In the genomic region with DNA sequence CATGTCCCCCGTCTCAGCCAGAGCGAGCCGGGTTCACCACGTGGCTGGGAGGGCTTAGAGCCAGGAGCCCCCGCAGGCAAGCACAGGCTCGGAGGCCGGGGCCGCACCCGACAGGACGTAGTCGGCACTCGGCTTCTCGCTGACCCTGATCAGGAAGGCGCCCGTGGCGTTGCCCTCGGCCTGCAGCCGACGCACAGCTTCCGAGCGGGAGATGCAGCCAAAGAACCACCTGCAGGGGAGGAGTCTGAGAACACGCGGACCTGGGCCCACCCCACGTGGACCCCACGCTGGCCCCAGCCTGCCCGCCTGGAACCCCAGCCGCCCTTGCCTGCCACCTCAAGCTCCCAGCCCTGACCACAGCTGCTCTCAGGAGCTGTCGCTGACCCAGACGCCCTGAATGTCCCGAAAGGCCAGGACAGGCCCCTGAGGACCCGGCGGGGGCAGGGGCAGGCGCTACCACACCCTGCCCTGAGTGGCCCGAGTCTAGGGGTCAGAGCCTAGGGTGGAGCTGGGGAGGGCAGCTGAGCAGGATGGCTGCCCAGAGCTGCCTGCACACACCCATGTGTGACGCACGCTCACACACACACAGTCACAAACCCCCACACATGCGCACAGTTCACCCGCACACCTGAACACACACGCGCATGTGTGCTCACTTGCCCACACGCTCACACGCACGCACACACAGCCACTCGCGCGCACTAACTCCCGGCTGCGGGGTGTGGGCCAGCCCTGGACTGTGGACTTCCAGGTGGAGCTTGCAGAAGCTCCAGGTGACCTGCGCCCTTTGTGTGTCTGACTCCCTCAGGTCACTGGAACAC, we compare ENCODE assay signal across 1 cellular context.
TF ChIP-seq lines count a peak whose summit lies in the region.

No MANE protein-coding gene starts in this region.

TF ChIP-seq in K562, 482 proteins besides CTCF, POLR2A, EP300 and RAD21 (continues in another document):
- no peak for TF ChIP-seq BDP1 (IDR thresholded peaks at IDR 0.05; ENCODE audit: insufficient read depth, insufficient read length)
- TF ChIP-seq ZFPM2 (CRISPR knock-in tag; IDR thresholded peaks at IDR 0.05): no peak
- TF ChIP-seq ZNF174 (CRISPR knock-in tag; IDR thresholded peaks at IDR 0.05): no peak
- no peak for TF ChIP-seq ATF1 (CRISPR knock-in tag; IDR thresholded peaks at IDR 0.05)
- no peak for TF ChIP-seq ATF1 (tag; IDR thresholded peaks at IDR 0.05)
- TF ChIP-seq, protein P1, sequence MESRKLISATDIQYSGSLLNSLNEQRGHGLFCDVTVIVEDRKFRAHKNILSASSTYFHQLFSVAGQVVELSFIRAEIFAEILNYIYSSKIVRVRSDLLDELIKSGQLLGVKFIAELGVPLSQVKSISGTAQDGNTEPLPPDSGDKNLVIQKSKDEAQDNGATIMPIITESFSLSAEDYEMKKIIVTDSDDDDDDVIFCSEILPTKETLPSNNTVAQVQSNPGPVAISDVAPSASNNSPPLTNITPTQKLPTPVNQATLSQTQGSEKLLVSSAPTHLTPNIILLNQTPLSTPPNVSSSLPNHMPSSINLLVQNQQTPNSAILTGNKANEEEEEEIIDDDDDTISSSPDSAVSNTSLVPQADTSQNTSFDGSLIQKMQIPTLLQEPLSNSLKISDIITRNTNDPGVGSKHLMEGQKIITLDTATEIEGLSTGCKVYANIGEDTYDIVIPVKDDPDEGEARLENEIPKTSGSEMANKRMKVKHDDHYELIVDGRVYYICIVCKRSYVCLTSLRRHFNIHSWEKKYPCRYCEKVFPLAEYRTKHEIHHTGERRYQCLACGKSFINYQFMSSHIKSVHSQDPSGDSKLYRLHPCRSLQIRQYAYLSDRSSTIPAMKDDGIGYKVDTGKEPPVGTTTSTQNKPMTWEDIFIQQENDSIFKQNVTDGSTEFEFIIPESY (CRISPR knock-in tag; IDR thresholded peaks at IDR 0.05): peak; percentile 87
- TF ChIP-seq ZNF584 (CRISPR knock-in tag; IDR thresholded peaks at IDR 0.05; ENCODE audit: low read depth): no peak
- TF ChIP-seq CBFB (CRISPR knock-in tag; IDR thresholded peaks at IDR 0.05): 0 out of 2 replicates have a peak, but pooled peaks have one; percentile 76
- TF ChIP-seq, protein P2, sequence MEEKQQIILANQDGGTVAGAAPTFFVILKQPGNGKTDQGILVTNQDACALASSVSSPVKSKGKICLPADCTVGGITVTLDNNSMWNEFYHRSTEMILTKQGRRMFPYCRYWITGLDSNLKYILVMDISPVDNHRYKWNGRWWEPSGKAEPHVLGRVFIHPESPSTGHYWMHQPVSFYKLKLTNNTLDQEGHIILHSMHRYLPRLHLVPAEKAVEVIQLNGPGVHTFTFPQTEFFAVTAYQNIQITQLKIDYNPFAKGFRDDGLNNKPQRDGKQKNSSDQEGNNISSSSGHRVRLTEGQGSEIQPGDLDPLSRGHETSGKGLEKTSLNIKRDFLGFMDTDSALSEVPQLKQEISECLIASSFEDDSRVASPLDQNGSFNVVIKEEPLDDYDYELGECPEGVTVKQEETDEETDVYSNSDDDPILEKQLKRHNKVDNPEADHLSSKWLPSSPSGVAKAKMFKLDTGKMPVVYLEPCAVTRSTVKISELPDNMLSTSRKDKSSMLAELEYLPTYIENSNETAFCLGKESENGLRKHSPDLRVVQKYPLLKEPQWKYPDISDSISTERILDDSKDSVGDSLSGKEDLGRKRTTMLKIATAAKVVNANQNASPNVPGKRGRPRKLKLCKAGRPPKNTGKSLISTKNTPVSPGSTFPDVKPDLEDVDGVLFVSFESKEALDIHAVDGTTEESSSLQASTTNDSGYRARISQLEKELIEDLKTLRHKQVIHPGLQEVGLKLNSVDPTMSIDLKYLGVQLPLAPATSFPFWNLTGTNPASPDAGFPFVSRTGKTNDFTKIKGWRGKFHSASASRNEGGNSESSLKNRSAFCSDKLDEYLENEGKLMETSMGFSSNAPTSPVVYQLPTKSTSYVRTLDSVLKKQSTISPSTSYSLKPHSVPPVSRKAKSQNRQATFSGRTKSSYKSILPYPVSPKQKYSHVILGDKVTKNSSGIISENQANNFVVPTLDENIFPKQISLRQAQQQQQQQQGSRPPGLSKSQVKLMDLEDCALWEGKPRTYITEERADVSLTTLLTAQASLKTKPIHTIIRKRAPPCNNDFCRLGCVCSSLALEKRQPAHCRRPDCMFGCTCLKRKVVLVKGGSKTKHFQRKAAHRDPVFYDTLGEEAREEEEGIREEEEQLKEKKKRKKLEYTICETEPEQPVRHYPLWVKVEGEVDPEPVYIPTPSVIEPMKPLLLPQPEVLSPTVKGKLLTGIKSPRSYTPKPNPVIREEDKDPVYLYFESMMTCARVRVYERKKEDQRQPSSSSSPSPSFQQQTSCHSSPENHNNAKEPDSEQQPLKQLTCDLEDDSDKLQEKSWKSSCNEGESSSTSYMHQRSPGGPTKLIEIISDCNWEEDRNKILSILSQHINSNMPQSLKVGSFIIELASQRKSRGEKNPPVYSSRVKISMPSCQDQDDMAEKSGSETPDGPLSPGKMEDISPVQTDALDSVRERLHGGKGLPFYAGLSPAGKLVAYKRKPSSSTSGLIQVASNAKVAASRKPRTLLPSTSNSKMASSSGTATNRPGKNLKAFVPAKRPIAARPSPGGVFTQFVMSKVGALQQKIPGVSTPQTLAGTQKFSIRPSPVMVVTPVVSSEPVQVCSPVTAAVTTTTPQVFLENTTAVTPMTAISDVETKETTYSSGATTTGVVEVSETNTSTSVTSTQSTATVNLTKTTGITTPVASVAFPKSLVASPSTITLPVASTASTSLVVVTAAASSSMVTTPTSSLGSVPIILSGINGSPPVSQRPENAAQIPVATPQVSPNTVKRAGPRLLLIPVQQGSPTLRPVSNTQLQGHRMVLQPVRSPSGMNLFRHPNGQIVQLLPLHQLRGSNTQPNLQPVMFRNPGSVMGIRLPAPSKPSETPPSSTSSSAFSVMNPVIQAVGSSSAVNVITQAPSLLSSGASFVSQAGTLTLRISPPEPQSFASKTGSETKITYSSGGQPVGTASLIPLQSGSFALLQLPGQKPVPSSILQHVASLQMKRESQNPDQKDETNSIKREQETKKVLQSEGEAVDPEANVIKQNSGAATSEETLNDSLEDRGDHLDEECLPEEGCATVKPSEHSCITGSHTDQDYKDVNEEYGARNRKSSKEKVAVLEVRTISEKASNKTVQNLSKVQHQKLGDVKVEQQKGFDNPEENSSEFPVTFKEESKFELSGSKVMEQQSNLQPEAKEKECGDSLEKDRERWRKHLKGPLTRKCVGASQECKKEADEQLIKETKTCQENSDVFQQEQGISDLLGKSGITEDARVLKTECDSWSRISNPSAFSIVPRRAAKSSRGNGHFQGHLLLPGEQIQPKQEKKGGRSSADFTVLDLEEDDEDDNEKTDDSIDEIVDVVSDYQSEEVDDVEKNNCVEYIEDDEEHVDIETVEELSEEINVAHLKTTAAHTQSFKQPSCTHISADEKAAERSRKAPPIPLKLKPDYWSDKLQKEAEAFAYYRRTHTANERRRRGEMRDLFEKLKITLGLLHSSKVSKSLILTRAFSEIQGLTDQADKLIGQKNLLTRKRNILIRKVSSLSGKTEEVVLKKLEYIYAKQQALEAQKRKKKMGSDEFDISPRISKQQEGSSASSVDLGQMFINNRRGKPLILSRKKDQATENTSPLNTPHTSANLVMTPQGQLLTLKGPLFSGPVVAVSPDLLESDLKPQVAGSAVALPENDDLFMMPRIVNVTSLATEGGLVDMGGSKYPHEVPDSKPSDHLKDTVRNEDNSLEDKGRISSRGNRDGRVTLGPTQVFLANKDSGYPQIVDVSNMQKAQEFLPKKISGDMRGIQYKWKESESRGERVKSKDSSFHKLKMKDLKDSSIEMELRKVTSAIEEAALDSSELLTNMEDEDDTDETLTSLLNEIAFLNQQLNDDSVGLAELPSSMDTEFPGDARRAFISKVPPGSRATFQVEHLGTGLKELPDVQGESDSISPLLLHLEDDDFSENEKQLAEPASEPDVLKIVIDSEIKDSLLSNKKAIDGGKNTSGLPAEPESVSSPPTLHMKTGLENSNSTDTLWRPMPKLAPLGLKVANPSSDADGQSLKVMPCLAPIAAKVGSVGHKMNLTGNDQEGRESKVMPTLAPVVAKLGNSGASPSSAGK (IDR thresholded peaks at IDR 0.05): peak; percentile 79
- no peak for TF ChIP-seq CREB1 (IDR thresholded peaks at IDR 0.05)
- TF ChIP-seq CREB1 (CRISPR knock-in tag; IDR thresholded peaks at IDR 0.05): peak; percentile 52
- TF ChIP-seq SIRT6 (IDR thresholded peaks at IDR 0.05; ENCODE audit: low read depth, low read length): no peak
- TF ChIP-seq, protein P3, sequence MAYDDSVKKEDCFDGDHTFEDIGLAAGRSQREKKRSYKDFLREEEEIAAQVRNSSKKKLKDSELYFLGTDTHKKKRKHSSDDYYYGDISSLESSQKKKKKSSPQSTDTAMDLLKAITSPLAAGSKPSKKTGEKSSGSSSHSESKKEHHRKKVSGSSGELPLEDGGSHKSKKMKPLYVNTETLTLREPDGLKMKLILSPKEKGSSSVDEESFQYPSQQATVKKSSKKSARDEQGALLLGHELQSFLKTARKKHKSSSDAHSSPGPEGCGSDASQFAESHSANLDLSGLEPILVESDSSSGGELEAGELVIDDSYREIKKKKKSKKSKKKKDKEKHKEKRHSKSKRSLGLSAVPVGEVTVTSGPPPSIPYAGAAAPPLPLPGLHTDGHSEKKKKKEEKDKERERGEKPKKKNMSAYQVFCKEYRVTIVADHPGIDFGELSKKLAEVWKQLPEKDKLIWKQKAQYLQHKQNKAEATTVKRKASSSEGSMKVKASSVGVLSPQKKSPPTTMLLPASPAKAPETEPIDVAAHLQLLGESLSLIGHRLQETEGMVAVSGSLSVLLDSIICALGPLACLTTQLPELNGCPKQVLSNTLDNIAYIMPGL (CRISPR knock-in tag; IDR thresholded peaks at IDR 0.05): 0 out of 2 replicates have a peak, but pooled peaks have one; percentile 44
- TF ChIP-seq ZNF764 (CRISPR knock-in tag; IDR thresholded peaks at IDR 0.05; ENCODE audit: low read depth): no peak
- TF ChIP-seq CBX5 (IDR thresholded peaks at IDR 0.05; ENCODE audit: borderline replicate concordance, low read depth): no peak
- TF ChIP-seq, protein P4, sequence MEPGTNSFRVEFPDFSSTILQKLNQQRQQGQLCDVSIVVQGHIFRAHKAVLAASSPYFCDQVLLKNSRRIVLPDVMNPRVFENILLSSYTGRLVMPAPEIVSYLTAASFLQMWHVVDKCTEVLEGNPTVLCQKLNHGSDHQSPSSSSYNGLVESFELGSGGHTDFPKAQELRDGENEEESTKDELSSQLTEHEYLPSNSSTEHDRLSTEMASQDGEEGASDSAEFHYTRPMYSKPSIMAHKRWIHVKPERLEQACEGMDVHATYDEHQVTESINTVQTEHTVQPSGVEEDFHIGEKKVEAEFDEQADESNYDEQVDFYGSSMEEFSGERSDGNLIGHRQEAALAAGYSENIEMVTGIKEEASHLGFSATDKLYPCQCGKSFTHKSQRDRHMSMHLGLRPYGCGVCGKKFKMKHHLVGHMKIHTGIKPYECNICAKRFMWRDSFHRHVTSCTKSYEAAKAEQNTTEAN (CRISPR knock-in tag; IDR thresholded peaks at IDR 0.05): 0 out of 2 replicates have a peak, but pooled peaks have one; percentile 71
- TF ChIP-seq, protein P5, sequence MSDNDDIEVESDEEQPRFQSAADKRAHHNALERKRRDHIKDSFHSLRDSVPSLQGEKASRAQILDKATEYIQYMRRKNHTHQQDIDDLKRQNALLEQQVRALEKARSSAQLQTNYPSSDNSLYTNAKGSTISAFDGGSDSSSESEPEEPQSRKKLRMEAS (CRISPR knock-in tag; IDR thresholded peaks at IDR 0.05): peak; percentile 94
- TF ChIP-seq ZNF282 (CRISPR knock-in tag; IDR thresholded peaks at IDR 0.05): peak; percentile 45; the same call in 1 of the 2 replicates
- TF ChIP-seq FOXK1 (CRISPR knock-in tag; IDR thresholded peaks at IDR 0.05; ENCODE audit: borderline replicate concordance): peak; percentile 84
- TF ChIP-seq, protein P6, sequence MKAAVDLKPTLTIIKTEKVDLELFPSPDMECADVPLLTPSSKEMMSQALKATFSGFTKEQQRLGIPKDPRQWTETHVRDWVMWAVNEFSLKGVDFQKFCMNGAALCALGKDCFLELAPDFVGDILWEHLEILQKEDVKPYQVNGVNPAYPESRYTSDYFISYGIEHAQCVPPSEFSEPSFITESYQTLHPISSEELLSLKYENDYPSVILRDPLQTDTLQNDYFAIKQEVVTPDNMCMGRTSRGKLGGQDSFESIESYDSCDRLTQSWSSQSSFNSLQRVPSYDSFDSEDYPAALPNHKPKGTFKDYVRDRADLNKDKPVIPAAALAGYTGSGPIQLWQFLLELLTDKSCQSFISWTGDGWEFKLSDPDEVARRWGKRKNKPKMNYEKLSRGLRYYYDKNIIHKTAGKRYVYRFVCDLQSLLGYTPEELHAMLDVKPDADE (conservative IDR thresholded peaks at IDR 0.05; ENCODE audit: control insufficient read depth, low read depth, low read length): no peak
- TF ChIP-seq, protein P7, sequence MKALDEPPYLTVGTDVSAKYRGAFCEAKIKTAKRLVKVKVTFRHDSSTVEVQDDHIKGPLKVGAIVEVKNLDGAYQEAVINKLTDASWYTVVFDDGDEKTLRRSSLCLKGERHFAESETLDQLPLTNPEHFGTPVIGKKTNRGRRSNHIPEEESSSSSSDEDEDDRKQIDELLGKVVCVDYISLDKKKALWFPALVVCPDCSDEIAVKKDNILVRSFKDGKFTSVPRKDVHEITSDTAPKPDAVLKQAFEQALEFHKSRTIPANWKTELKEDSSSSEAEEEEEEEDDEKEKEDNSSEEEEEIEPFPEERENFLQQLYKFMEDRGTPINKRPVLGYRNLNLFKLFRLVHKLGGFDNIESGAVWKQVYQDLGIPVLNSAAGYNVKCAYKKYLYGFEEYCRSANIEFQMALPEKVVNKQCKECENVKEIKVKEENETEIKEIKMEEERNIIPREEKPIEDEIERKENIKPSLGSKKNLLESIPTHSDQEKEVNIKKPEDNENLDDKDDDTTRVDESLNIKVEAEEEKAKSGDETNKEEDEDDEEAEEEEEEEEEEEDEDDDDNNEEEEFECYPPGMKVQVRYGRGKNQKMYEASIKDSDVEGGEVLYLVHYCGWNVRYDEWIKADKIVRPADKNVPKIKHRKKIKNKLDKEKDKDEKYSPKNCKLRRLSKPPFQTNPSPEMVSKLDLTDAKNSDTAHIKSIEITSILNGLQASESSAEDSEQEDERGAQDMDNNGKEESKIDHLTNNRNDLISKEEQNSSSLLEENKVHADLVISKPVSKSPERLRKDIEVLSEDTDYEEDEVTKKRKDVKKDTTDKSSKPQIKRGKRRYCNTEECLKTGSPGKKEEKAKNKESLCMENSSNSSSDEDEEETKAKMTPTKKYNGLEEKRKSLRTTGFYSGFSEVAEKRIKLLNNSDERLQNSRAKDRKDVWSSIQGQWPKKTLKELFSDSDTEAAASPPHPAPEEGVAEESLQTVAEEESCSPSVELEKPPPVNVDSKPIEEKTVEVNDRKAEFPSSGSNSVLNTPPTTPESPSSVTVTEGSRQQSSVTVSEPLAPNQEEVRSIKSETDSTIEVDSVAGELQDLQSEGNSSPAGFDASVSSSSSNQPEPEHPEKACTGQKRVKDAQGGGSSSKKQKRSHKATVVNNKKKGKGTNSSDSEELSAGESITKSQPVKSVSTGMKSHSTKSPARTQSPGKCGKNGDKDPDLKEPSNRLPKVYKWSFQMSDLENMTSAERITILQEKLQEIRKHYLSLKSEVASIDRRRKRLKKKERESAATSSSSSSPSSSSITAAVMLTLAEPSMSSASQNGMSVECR (CRISPR knock-in tag; IDR thresholded peaks at IDR 0.05): 0 out of 2 replicates have a peak, but pooled peaks have one; percentile 20
- no peak for TF ChIP-seq KDM4B (IDR thresholded peaks at IDR 0.05; ENCODE audit: borderline replicate concordance in 2 of 2, low read depth in 1 of 2)
- no peak for TF ChIP-seq LARP7 (IDR thresholded peaks at IDR 0.05)
- no peak for TF ChIP-seq SRF (CRISPR knock-in tag; IDR thresholded peaks at IDR 0.05)
- TF ChIP-seq ZNF431 (CRISPR knock-in tag; IDR thresholded peaks at IDR 0.05): peak; percentile 67; the same call in 1 of the 2 replicates
- 0 out of 2 replicates have a peak, but pooled peaks have one; percentile 42 for TF ChIP-seq NR3C1 (CRISPR knock-in tag; IDR thresholded peaks at IDR 0.05)
- TF ChIP-seq U2AF1 (optimal IDR thresholded peaks at IDR 0.05; ENCODE audit: low read depth, low read length): no peak
